Comparison of ENCODE assay signal across 13 cellular contexts in the genomic region with DNA sequence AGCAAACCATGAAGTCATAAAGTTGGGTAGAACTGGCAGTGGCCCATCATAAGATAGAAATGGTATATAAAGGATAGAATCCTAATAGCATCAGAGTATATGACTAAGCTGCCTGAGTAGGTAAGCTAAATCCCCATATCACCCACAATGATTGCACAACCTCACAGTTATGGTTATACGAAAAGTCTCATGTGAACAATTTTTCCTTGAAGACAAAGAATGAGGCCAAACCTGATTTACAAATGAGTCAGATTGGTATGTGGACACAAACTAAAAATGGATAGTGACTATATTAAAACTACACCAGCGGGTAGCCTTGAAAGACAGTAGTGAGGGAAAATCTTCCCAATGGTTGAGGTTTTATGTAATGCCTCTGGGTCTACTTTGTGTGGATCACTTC. TPM values are rescaled to one million over a fixed set of nuclear protein-coding genes. Genes with fewer than 3 reads are reported as not detected.
DNase-seq lines count a peak whose midpoint lies in the region; ATAC-seq and TF ChIP-seq lines count a peak whose summit lies in the region.
"Had no signal": no experiment of that assay in that cellular context is flagged by ENCODE, and none has a peak within 500 bp of the region (broad histone marks: within the 10 kb centered on the region; RNA-seq: fewer than 3 reads in every experiment).

No MANE protein-coding gene starts in this region.

- H3T11ph ChIP-seq in H9 (ENCODE audit: low read length): no peak overlapping the region

- no peaks in the 10 kb centered on the region for H3K79me1 ChIP-seq in H9 (ENCODE audit: insufficient read depth, low read depth, low read length, poor library complexity, severe bottlenecking)

- H3K4me2 ChIP-seq in H9 (ENCODE audit: insufficient read depth, insufficient read length, low read length): no peak overlapping the region

- no peaks in the 10 kb centered on the region for H3K9me3 ChIP-seq in H9 (ENCODE audit: control insufficient read depth, low read depth, low read length)

- no peak overlapping the region for H3K4ac ChIP-seq in H9 (ENCODE audit: low read depth, low read length)

- no peak overlapping the region for H3K23ac ChIP-seq in H9 (ENCODE audit: insufficient read length, low read depth, low read length)

- no peak overlapping the region for H4K5ac ChIP-seq in H9 (ENCODE audit: insufficient read length, low read depth, low read length)

- POLR2A ChIA-PET in RWPE1 (lab: Yijun Ruan, JAX; ENCODE audit: low non-redundant PET): no interaction called here

- H3K23me2 ChIP-seq in H9 (ENCODE audit: insufficient read length, low read depth, low read length, poor library complexity, severe bottlenecking): no peaks in the 10 kb centered on the region

- no peak overlapping the region for H3K9ac ChIP-seq in H9 (ENCODE audit: extremely low read depth, insufficient read length, low read length)

- no peak overlapping the region for H4K8ac ChIP-seq in H9 (replicated peaks; ENCODE audit: insufficient read length, low read depth, low read length)

- no CpG with 5 or more reads among the region's 2 CpGs for WGBS in H9 (ENCODE audit: extremely low coverage, insufficient read length, low lambda C conversion rate)

- H3K4me1 ChIP-seq in H9 (ENCODE audit: insufficient read depth, low read length): no peaks in the 10 kb centered on the region

- H3K18ac ChIP-seq in H9 (ENCODE audit: insufficient read length, low read depth, low read length): no peak overlapping the region

- no peak overlapping the region for H2AK5ac ChIP-seq in H9 (ENCODE audit: insufficient read length, low read length)

- no peak overlapping the region for H3K27ac ChIP-seq in RWPE1
- no peak overlapping the region for H3K27ac ChIP-seq in H9 (ENCODE audit: insufficient read length, low read depth, low read length)

- H3K27me3 Mint-ChIP-seq in H9 (ENCODE audit: low read depth): no peaks in the 10 kb centered on the region

- peaks cover 12% of the 10 kb centered on the region for H3K9me3 Mint-ChIP-seq in stimulated activated effector memory CD8-positive, alpha-beta T cell treated with anti-CD3 and anti-CD28 coated beads, Interleukin-12 subunit alpha, Interleukin-12 subunit beta, amount 100 ng/mL, for 72 hours
- no peaks in the 10 kb centered on the region; a peak in 1 of 5 replicates for H3K9me3 Mint-ChIP-seq in H9

- H3K4me3 Mint-ChIP-seq in stimulated activated effector memory CD8-positive, alpha-beta T cell treated with anti-CD3 and anti-CD28 coated beads, Interleukin-12 subunit alpha, Interleukin-12 subunit beta, amount 100 ng/mL, for 72 hours: no peak overlapping the region
- H3K4me3 Mint-ChIP-seq in H9: no peak overlapping the region
- H3K4me3 Mint-ChIP-seq: naive B cell had no signal

- no peak for TF ChIP-seq CTCF in RWPE1 (conservative IDR thresholded peaks at IDR 0.05; ENCODE audit: low read depth)
- no peak for TF ChIP-seq CTCF in H9 (conservative IDR thresholded peaks at IDR 0.05)

- H3K14ac ChIP-seq in H9 (ENCODE audit: insufficient read depth, low read length): no peak overlapping the region

- H3K56ac ChIP-seq in H9 (ENCODE audit: insufficient read length, low read depth, low read length): no peak overlapping the region

- no peak overlapping the region for H2BK12ac ChIP-seq in H9 (ENCODE audit: insufficient read length, low read depth, low read length)

- H3K36me3 Mint-ChIP-seq in stimulated activated effector memory CD8-positive, alpha-beta T cell treated with anti-CD3 and anti-CD28 coated beads, Interleukin-12 subunit alpha, Interleukin-12 subunit beta, amount 100 ng/mL, for 72 hours: no peaks in the 10 kb centered on the region
- H3K36me3 Mint-ChIP-seq in H9 (ENCODE audit: insufficient read depth in 1 of 3, low read depth in 3 of 3): no peaks in the 10 kb centered on the region
- H3K36me3 Mint-ChIP-seq: naive B cell had no signal

- ATAC-seq in stimulated activated effector memory CD8-positive, alpha-beta T cell treated with anti-CD3 and anti-CD28 coated beads, Interleukin-12 subunit alpha, Interleukin-12 subunit beta, amount 100 ng/mL, for 72 hours: peak; percentile 71
- ATAC-seq in GM18907 (IDR thresholded peaks at IDR 0.05; ENCODE audit: unreplicated experiment): no peak
- ATAC-seq: left colon had no signal

- H2BK20ac ChIP-seq in H9 (ENCODE audit: low read depth, low read length, poor library complexity, severe bottlenecking): no peak overlapping the region

- H3K79me2 ChIP-seq in H9 (ENCODE audit: insufficient read depth, low read length): no peaks in the 10 kb centered on the region

- TF ChIP-seq POLR2A in erythroblast (IDR thresholded peaks at IDR 0.05; ENCODE audit: low read length): no peak

- no peak overlapping the region for H2BK15ac ChIP-seq in H9 (ENCODE audit: low read depth, low read length)

- H3K4me1 Mint-ChIP-seq in stimulated activated effector memory CD8-positive, alpha-beta T cell treated with anti-CD3 and anti-CD28 coated beads, Interleukin-12 subunit alpha, Interleukin-12 subunit beta, amount 100 ng/mL, for 72 hours: no peaks in the 10 kb centered on the region
- H3K4me1 Mint-ChIP-seq in H9: no peaks in the 10 kb centered on the region
- H3K4me1 Mint-ChIP-seq: naive B cell had no signal

- CTCF ChIA-PET in RWPE1 (lab: Yijun Ruan, JAX): interaction anchor here (0.7 kb wide), 2 partner anchors 32 to 950 kb away, joined by 3 to 4 read pairs; no protein-coding TSS in a partner anchor

- H4K20me1 ChIP-seq in H9 (ENCODE audit: control insufficient read depth, insufficient read depth, insufficient read length): no peaks in the 10 kb centered on the region

- no peak overlapping the region for H2BK5ac ChIP-seq in H9 (ENCODE audit: insufficient read length, low read length)

- no peak overlapping the region for H2BK120ac ChIP-seq in H9 (ENCODE audit: low read depth, low read length, poor library complexity, severe bottlenecking)

- H2AFZ ChIP-seq in H9 (ENCODE audit: low read length): no peak overlapping the region

- H3K27me3 ChIP-seq in H9 (ENCODE audit: insufficient read depth, low read length): no peaks in the 10 kb centered on the region

- H4K91ac ChIP-seq in H9 (ENCODE audit: insufficient read length, low read depth, low read length): no peak overlapping the region

- H3K27ac Mint-ChIP-seq in stimulated activated effector memory CD8-positive, alpha-beta T cell treated with anti-CD3 and anti-CD28 coated beads, Interleukin-12 subunit alpha, Interleukin-12 subunit beta, amount 100 ng/mL, for 72 hours: no peak overlapping the region
- no peak overlapping the region for H3K27ac Mint-ChIP-seq in H9
- H3K27ac Mint-ChIP-seq: naive B cell had no signal

- DNase-seq in H4 (ENCODE audit: low spot score) (peak; percentile 15), RWPE1 (ENCODE audit: low spot score) (peak; percentile 82), fibroblast of peridontal ligament (ENCODE audit: extremely low read depth) (peak; percentile 84), erythroblast (lab: John Stamatoyannopoulos, UW) (no peak), H9 (no peak)
- no peak for DNase-seq in stimulated activated effector memory CD8-positive, alpha-beta T cell treated with anti-CD3 and anti-CD28 coated beads, Interleukin-12 subunit alpha, Interleukin-12 subunit beta, amount 100 ng/mL, for 72 hours (ENCODE audit: low spot score in 2 of 2)
- DNase-seq: left colon; MM.1S; naive B cell; retina; stimulated activated CD4-positive, alpha-beta T cell treated with anti-CD3 and anti-CD28 coated beads, Interleukin-4, amount 100 ng/mL, for 4 hours; stimulated activated naive CD4-positive, alpha-beta T cell had no signal

RNA-seq across cellular contexts. Expression of a gene that starts 40.9 kb away (rescaled TPM):
- 35.9 and 43.7 TPM in 2 replicates for total RNA-seq in H4 (2014; rRNA removed; shearing (Covaris generic))
- total RNA-seq in H9 (2021): 54.6 and 57.3 TPM in 2 replicates

Comparison
In these comparisons a context has a peak if more than half of its experiments do, and no peak if none do; other contexts are left out.
1. DNase-seq: peak in H4 (single experiment), RWPE1 (single experiment) and fibroblast of peridontal ligament (single experiment); none in stimulated activated effector memory CD8-positive, alpha-beta T cell treated with anti-CD3 and anti-CD28 coated beads, Interleukin-12 subunit alpha, Interleukin-12 subunit beta, amount 100 ng/mL, for 72 hours (0 of 2), erythroblast (0 of 2) and H9 (single experiment).